ENCODE assay signal across 7 cellular contexts in genomic region chr2:72892506-72893173, GRCh38. TPM values are rescaled to one million over a fixed set of nuclear protein-coding genes. Genes with fewer than 3 reads are reported as not detected.
DNase-seq lines count a peak whose midpoint lies in the region; ATAC-seq and TF ChIP-seq lines count a peak whose summit lies in the region.

No MANE protein-coding gene starts in this region.

- intact Hi-C loops in ascending aorta (cut with DNase I) (loop anchor here (1.0 to 5.0 kb wide), 3 partner anchors 195 to 285 kb away; no protein-coding TSS in a partner anchor), gastrocnemius medialis (cut with DNase I; ENCODE audit: low total_unique reads) (loop anchor here (2.0 to 10.0 kb wide), 2 partner anchors 82 to 270 kb away; no protein-coding TSS in a partner anchor)

- H3K4me1 Mint-ChIP-seq in H9 = peaks cover 24 to 28% of the 10 kb centered on the region in 2 experiments

- no peaks in the 10 kb centered on the region for H3F3A ChIP-seq in SU-DHL-6 (ENCODE audit: insufficient read depth)

- H3K27ac Mint-ChIP-seq in H9 = no peak overlapping the region

- H3K4me3 Mint-ChIP-seq in H9 = no peak overlapping the region

- H2BK120ac ChIP-seq in H9 (ENCODE audit: low read depth, low read length, poor library complexity, severe bottlenecking) = no peak overlapping the region

- no peak overlapping the region for H2BK15ac ChIP-seq in H9 (ENCODE audit: low read depth, low read length)

- no peaks in the 10 kb centered on the region for H3K9me2 ChIP-seq in SU-DHL-6 (replicated peaks; ENCODE audit: insufficient read depth, low read length)

- peaks cover 80% of the 10 kb centered on the region for H3K27me3 Mint-ChIP-seq in H9 (ENCODE audit: low read depth)

- H3K27ac ChIP-seq in H9 (ENCODE audit: insufficient read length, low read depth, low read length) = no peak overlapping the region
- no peak overlapping the region for H3K27ac ChIP-seq in SU-DHL-6 (ENCODE audit: low read depth, low read length)
- no peak overlapping the region for H3K27ac ChIP-seq in ascending aorta
- H3K27ac ChIP-seq in gastrocnemius medialis = no peak overlapping the region

- peak; percentile 93 for TF ChIP-seq CTCF in GM12873 (IDR thresholded peaks at IDR 0.05; ENCODE audit: insufficient read depth, low read depth, low read length, missing control alignments)
- peak; percentile 89 for TF ChIP-seq CTCF in H9 (conservative IDR thresholded peaks at IDR 0.05)
- TF ChIP-seq CTCF in SU-DHL-6 (IDR thresholded peaks at IDR 0.05; ENCODE audit: insufficient read depth, low read length, poor library complexity, severe bottlenecking) = peak; percentile 55
- peak; percentile 66 to 82 (median 69) for TF ChIP-seq CTCF in ascending aorta (IDR thresholded peaks at IDR 0.05)
- peak in 4 of 5 experiments; percentile 32 to 67 (median 62) for TF ChIP-seq CTCF in gastrocnemius medialis (IDR thresholded peaks at IDR 0.05 in 4 of 5, conservative IDR thresholded peaks at IDR 0.05 in 1 of 5)

- no peaks in the 10 kb centered on the region for H3K9me3 Mint-ChIP-seq in H9

- H3K36me3 Mint-ChIP-seq in H9 (ENCODE audit: insufficient read depth in 1 of 3, low read depth in 3 of 3) = no peaks in the 10 kb centered on the region; a peak in 2 of 7 replicates

- H2BK20ac ChIP-seq in H9 (ENCODE audit: low read depth, low read length, poor library complexity, severe bottlenecking) = no peak overlapping the region

- in situ Hi-C loops in gastrocnemius medialis (cut with MboI; ENCODE audit: low sequenced_read_pairs in 4 of 4) = loop anchor here in 1 of 4 donors (25.0 kb wide), 1 partner anchor 270 kb away; no protein-coding TSS in a partner anchor

- no peak overlapping the region for H3K56ac ChIP-seq in H9 (ENCODE audit: insufficient read length, low read depth, low read length)

- no peaks in the 10 kb centered on the region for H3K9me3 ChIP-seq in H9 (ENCODE audit: control insufficient read depth, low read depth, low read length)
- no peaks in the 10 kb centered on the region for H3K9me3 ChIP-seq in MG63
- H3K9me3 ChIP-seq in SU-DHL-6 (ENCODE audit: insufficient read depth, low read length) = no peaks in the 10 kb centered on the region
- no peaks in the 10 kb centered on the region for H3K9me3 ChIP-seq in ascending aorta
- no peaks in the 10 kb centered on the region for H3K9me3 ChIP-seq in gastrocnemius medialis

- no peak overlapping the region for H3K4me2 ChIP-seq in H9 (ENCODE audit: insufficient read depth, insufficient read length, low read length)
- H3K4me2 ChIP-seq in SU-DHL-6 (ENCODE audit: low read depth, low read length, poor library complexity, severe bottlenecking) = no peak overlapping the region

- no peaks in the 10 kb centered on the region for H3K23me2 ChIP-seq in H9 (ENCODE audit: insufficient read length, low read depth, low read length, poor library complexity, severe bottlenecking)

- H3K36me3 ChIP-seq in MG63 = peaks cover 11% of the 10 kb centered on the region
- no peaks in the 10 kb centered on the region for H3K36me3 ChIP-seq in SU-DHL-6 (ENCODE audit: low read length)
- H3K36me3 ChIP-seq in ascending aorta = peaks cover 0 to 4% of the 10 kb centered on the region in 2 donors
- H3K36me3 ChIP-seq in gastrocnemius medialis = peaks cover 0 to 13% of the 10 kb centered on the region in 2 donors

- no peak for TF ChIP-seq POLR2A in gastrocnemius medialis (IDR thresholded peaks at IDR 0.05)

- no peak overlapping the region for H4K8ac ChIP-seq in H9 (replicated peaks; ENCODE audit: insufficient read length, low read depth, low read length)

- DNase-seq in H9 = peak; percentile 81
- DNase-seq in MG63 = peak; percentile 79
- DNase-seq in ascending aorta (ENCODE audit: low spot score in 2 of 2) = peak in 1 of 2 donors; percentile 77
- peak; percentile 88 for DNase-seq in hepatic stellate cell (ENCODE audit: low spot score)
- DNase-seq in gastrocnemius medialis = peak in 1 of 2 donors; percentile 49

- no peak overlapping the region for H2BK12ac ChIP-seq in H9 (ENCODE audit: insufficient read length, low read depth, low read length)

- no peak overlapping the region for H3K18ac ChIP-seq in H9 (ENCODE audit: insufficient read length, low read depth, low read length)

- H2AFZ ChIP-seq in H9 (ENCODE audit: low read length) (no peak overlapping the region), SU-DHL-6 (ENCODE audit: low read depth, low read length, severe bottlenecking) (no peak overlapping the region)

- no peak overlapping the region for H3K9ac ChIP-seq in H9 (ENCODE audit: extremely low read depth, insufficient read length, low read length)
- H3K9ac ChIP-seq in SU-DHL-6 (ENCODE audit: low read length) = no peak overlapping the region

- H3K79me1 ChIP-seq in H9 (ENCODE audit: insufficient read depth, low read depth, low read length, poor library complexity, severe bottlenecking) = no peaks in the 10 kb centered on the region

- H3K4me1 ChIP-seq in H9 (ENCODE audit: insufficient read depth, low read length) (peaks cover 16% of the 10 kb centered on the region; the same call in 1 of the 2 replicates), ascending aorta (peaks cover 5 to 15% of the 10 kb centered on the region in 2 donors), gastrocnemius medialis (peaks cover 17 to 32% of the 10 kb centered on the region in 2 donors)

- H3K4me3 ChIP-seq in MG63 (no peak overlapping the region), SU-DHL-6 (ENCODE audit: insufficient read depth, low read length, poor library complexity, severe bottlenecking) (no peak overlapping the region), ascending aorta (no peak overlapping the region), gastrocnemius medialis (no peak overlapping the region)

- ATAC-seq in gastrocnemius medialis = peak; percentile 31 to 42

- H3K4ac ChIP-seq in H9 (ENCODE audit: low read depth, low read length) = no peak overlapping the region

- no peak overlapping the region for H2AK5ac ChIP-seq in H9 (ENCODE audit: insufficient read length, low read length)

- no peaks in the 10 kb centered on the region for H4K20me1 ChIP-seq in H9 (ENCODE audit: control insufficient read depth, insufficient read depth, insufficient read length)
- no peaks in the 10 kb centered on the region for H4K20me1 ChIP-seq in SU-DHL-6 (ENCODE audit: low read depth, low read length)

- no peak overlapping the region for H3K23ac ChIP-seq in H9 (ENCODE audit: insufficient read length, low read depth, low read length)

- H4K5ac ChIP-seq in H9 (ENCODE audit: insufficient read length, low read depth, low read length) = no peak overlapping the region

- no peak overlapping the region for H3T11ph ChIP-seq in H9 (ENCODE audit: low read length)

- H3K14ac ChIP-seq in H9 (ENCODE audit: insufficient read depth, low read length) = no peak overlapping the region

- no peak overlapping the region for H2BK5ac ChIP-seq in H9 (ENCODE audit: insufficient read length, low read length)

- no peak overlapping the region for H4K91ac ChIP-seq in H9 (ENCODE audit: insufficient read length, low read depth, low read length)

- no peaks in the 10 kb centered on the region; the same call in 1 of the 2 replicates for H3K27me3 ChIP-seq in H9 (ENCODE audit: insufficient read depth, low read length)
- H3K27me3 ChIP-seq in MG63 = no peaks in the 10 kb centered on the region
- no peaks in the 10 kb centered on the region for H3K27me3 ChIP-seq in SU-DHL-6 (ENCODE audit: low read length)
- no peaks in the 10 kb centered on the region for H3K27me3 ChIP-seq in ascending aorta
- H3K27me3 ChIP-seq in gastrocnemius medialis = peaks cover 3 to 7% (median 5%) of the 10 kb centered on the region in 3 donors

- no CpG with 5 or more reads among the region's 11 CpGs for WGBS in H9 (ENCODE audit: extremely low coverage, insufficient read length, low lambda C conversion rate)

- H3K79me2 ChIP-seq in H9 (ENCODE audit: insufficient read depth, low read length) (no peaks in the 10 kb centered on the region), SU-DHL-6 (ENCODE audit: insufficient read depth, low read length) (no peaks in the 10 kb centered on the region)

RNA-seq across cellular contexts. Expression of gene SPR, which starts 5.4 kb away (rescaled TPM):
- total RNA-seq in H9 (2021) (7.3 and 7.6 TPM in 2 replicates), ascending aorta (68.3 TPM), gastrocnemius medialis (10 to 100 TPM; 22.8 to 71.0 (median 33.6) TPM)
- total RNA-seq in MG63 (2014; rRNA removed; shearing (Covaris generic); ENCODE audit: low replicate concordance) = 57.7 and 57.8 TPM in 2 replicates

RNA-seq across cellular contexts. Expression of gene EMX1, which starts 24.7 kb away (rescaled TPM):
- total RNA-seq in H9 (2021) = 0.64 and 0.72 TPM in 2 replicates
- total RNA-seq in MG63 (2014; rRNA removed; shearing (Covaris generic); ENCODE audit: low replicate concordance) = not detected in 2 replicates
- not detected for total RNA-seq in ascending aorta
- total RNA-seq in gastrocnemius medialis = not detected
